ENCODE assay signal across 15 cellular contexts in genomic region chr11:119618208-119618909, GRCh38.
DNase-seq lines count a peak whose midpoint lies in the region; ATAC-seq lines count a peak whose summit lies in the region.
"Had no signal": no experiment of that assay in that cellular context is flagged by ENCODE, and none has a peak within 500 bp of the region (broad histone marks: within the 10 kb centered on the region; RNA-seq: fewer than 3 reads in every experiment).

No MANE protein-coding gene starts in this region.

- intact Hi-C loops in left ventricle myocardium superior (cut with micrococcal nuclease), result no loop called here
- intact Hi-C loops in activated CD4-positive, alpha-beta T cell treated with anti-CD3 and anti-CD28 coated beads, Interleukin-2, amount 10 ng/mL, durations not matched to agents 24 days and 14 days (cut with micrococcal nuclease), result no loop called here

- no peaks in the 10 kb centered on the region for H3K9me3 ChIP-seq in HUES48 (ENCODE audit: control insufficient read depth, insufficient read depth, low read length)
- H3K9me3 ChIP-seq: SJSA1 had no signal

- H3K36me3 Mint-ChIP-seq in activated T-helper 17 cell treated with anti-CD3 and anti-CD28 coated beads, Interleukin-2, amount 50 U/mL, for 72 hours (ENCODE audit: low read depth), result no peaks in the 10 kb centered on the region
- H3K36me3 Mint-ChIP-seq in natural killer cell treated with Interleukin-12 subunit alpha and Interleukin-12 subunit beta and Interleukin-15 and Interleukin-18, amount 100 ng/mL, for 72 hours, result no peaks in the 10 kb centered on the region
- H3K36me3 Mint-ChIP-seq in activated CD4-positive, alpha-beta T cell treated with anti-CD3 and anti-CD28 coated beads, Interleukin-2, amount 10 ng/mL, durations not matched to agents 24 days and 14 days (ENCODE audit: low read depth), result no peaks in the 10 kb centered on the region
- H3K36me3 Mint-ChIP-seq: activated naive CD4-positive, alpha-beta T cell treated with anti-CD3 and anti-CD28 coated beads, Interleukin-2, amount 10 ng/mL, durations not matched to agents 7 days and 5 days; natural killer cell had no signal

- no peak for ATAC-seq in activated T-helper 17 cell treated with anti-CD3 and anti-CD28 coated beads, Interleukin-2, amount 50 U/mL, for 72 hours (replicated peaks)
- ATAC-seq in left ventricle myocardium superior (peak; percentile 48), HG03175 (IDR thresholded peaks at IDR 0.05; ENCODE audit: unreplicated experiment) (no peak)
- no peak for ATAC-seq in natural killer cell treated with Interleukin-12 subunit alpha and Interleukin-12 subunit beta and Interleukin-15 and Interleukin-18, amount 100 ng/mL, for 72 hours
- ATAC-seq: natural killer cell had no signal

- H3K27me3 ChIP-seq in HUES48 (ENCODE audit: control insufficient read depth, insufficient read depth, low read length), result no peaks in the 10 kb centered on the region
- H3K27me3 ChIP-seq: SJSA1 had no signal

- H3K27ac Mint-ChIP-seq in activated T-helper 17 cell treated with anti-CD3 and anti-CD28 coated beads, Interleukin-2, amount 50 U/mL, for 72 hours, result peak overlapping the region; percentile 29
- H3K27ac Mint-ChIP-seq in natural killer cell treated with Interleukin-12 subunit alpha and Interleukin-12 subunit beta and Interleukin-15 and Interleukin-18, amount 100 ng/mL, for 72 hours, result no peak overlapping the region
- no peak overlapping the region for H3K27ac Mint-ChIP-seq in activated CD4-positive, alpha-beta T cell treated with anti-CD3 and anti-CD28 coated beads, Interleukin-2, amount 10 ng/mL, durations not matched to agents 24 days and 14 days
- H3K27ac Mint-ChIP-seq: activated naive CD4-positive, alpha-beta T cell treated with anti-CD3 and anti-CD28 coated beads, Interleukin-2, amount 10 ng/mL, durations not matched to agents 7 days and 5 days; natural killer cell had no signal

- H3K4me3 Mint-ChIP-seq in activated T-helper 17 cell treated with anti-CD3 and anti-CD28 coated beads, Interleukin-2, amount 50 U/mL, for 72 hours, result no peak overlapping the region
- H3K4me3 Mint-ChIP-seq in natural killer cell treated with Interleukin-12 subunit alpha and Interleukin-12 subunit beta and Interleukin-15 and Interleukin-18, amount 100 ng/mL, for 72 hours, result no peak overlapping the region
- no peak overlapping the region for H3K4me3 Mint-ChIP-seq in activated CD4-positive, alpha-beta T cell treated with anti-CD3 and anti-CD28 coated beads, Interleukin-2, amount 10 ng/mL, durations not matched to agents 24 days and 14 days
- H3K4me3 Mint-ChIP-seq: activated naive CD4-positive, alpha-beta T cell treated with anti-CD3 and anti-CD28 coated beads, Interleukin-2, amount 10 ng/mL, durations not matched to agents 7 days and 5 days; natural killer cell had no signal

- DNase-seq in left ventricle myocardium superior (peak; percentile 58), pulmonary artery endothelial cell (ENCODE audit: low read depth, low spot score) (peak; percentile 49)
- DNase-seq in natural killer cell treated with Interleukin-12 subunit alpha and Interleukin-12 subunit beta and Interleukin-15 and Interleukin-18, amount 100 ng/mL, for 72 hours (ENCODE audit: low spot score), result no peak
- DNase-seq in activated CD4-positive, alpha-beta T cell treated with anti-CD3 and anti-CD28 coated beads for 4 hours, result no peak
- no peak for DNase-seq in activated CD4-positive, alpha-beta T cell treated with anti-CD3 and anti-CD28 coated beads, Interleukin-2, amount 10 ng/mL, durations not matched to agents 24 days and 14 days
- DNase-seq: activated naive CD4-positive, alpha-beta T cell treated with anti-CD3 and anti-CD28 coated beads, Interleukin-2, amount 10 ng/mL, durations not matched to agents 7 days and 5 days; DMS153; natural killer cell; NCI-H226; stimulated activated CD4-positive, alpha-beta T cell treated with anti-CD3 and anti-CD28 coated beads, Interleukin-1b, Interleukin-23, amount 100 ng/mL, for 48 hours had no signal

- no peaks in the 10 kb centered on the region for H3K36me3 ChIP-seq in HUES48 (ENCODE audit: control insufficient read depth, insufficient read depth, low read length)
- H3K36me3 ChIP-seq: SJSA1 had no signal

- H3K4me1 Mint-ChIP-seq in activated T-helper 17 cell treated with anti-CD3 and anti-CD28 coated beads, Interleukin-2, amount 50 U/mL, for 72 hours, result peaks cover 4% of the 10 kb centered on the region
- H3K4me1 Mint-ChIP-seq in natural killer cell treated with Interleukin-12 subunit alpha and Interleukin-12 subunit beta and Interleukin-15 and Interleukin-18, amount 100 ng/mL, for 72 hours (ENCODE audit: low read depth in 2 of 2), result no peaks in the 10 kb centered on the region
- no peaks in the 10 kb centered on the region for H3K4me1 Mint-ChIP-seq in activated CD4-positive, alpha-beta T cell treated with anti-CD3 and anti-CD28 coated beads, Interleukin-2, amount 10 ng/mL, durations not matched to agents 24 days and 14 days
- H3K4me1 Mint-ChIP-seq: activated naive CD4-positive, alpha-beta T cell treated with anti-CD3 and anti-CD28 coated beads, Interleukin-2, amount 10 ng/mL, durations not matched to agents 7 days and 5 days had no signal

- no peaks in the 10 kb centered on the region for H3K9me3 Mint-ChIP-seq in activated T-helper 17 cell treated with anti-CD3 and anti-CD28 coated beads, Interleukin-2, amount 50 U/mL, for 72 hours
- H3K9me3 Mint-ChIP-seq in natural killer cell treated with Interleukin-12 subunit alpha and Interleukin-12 subunit beta and Interleukin-15 and Interleukin-18, amount 100 ng/mL, for 72 hours, result no peaks in the 10 kb centered on the region
- H3K9me3 Mint-ChIP-seq in activated CD4-positive, alpha-beta T cell treated with anti-CD3 and anti-CD28 coated beads, Interleukin-2, amount 10 ng/mL, durations not matched to agents 24 days and 14 days, result no peaks in the 10 kb centered on the region
- H3K9me3 Mint-ChIP-seq: activated naive CD4-positive, alpha-beta T cell treated with anti-CD3 and anti-CD28 coated beads, Interleukin-2, amount 10 ng/mL, durations not matched to agents 7 days and 5 days; natural killer cell had no signal

- H3K27ac ChIP-seq in HUES48 (ENCODE audit: low read depth, low read length), result peak overlapping the region; percentile 60
- H3K27ac ChIP-seq: KMS-11, SJSA1 had no signal

- H3K27me3 Mint-ChIP-seq in activated T-helper 17 cell treated with anti-CD3 and anti-CD28 coated beads, Interleukin-2, amount 50 U/mL, for 72 hours, result peaks cover 4% of the 10 kb centered on the region
- H3K27me3 Mint-ChIP-seq in natural killer cell treated with Interleukin-12 subunit alpha and Interleukin-12 subunit beta and Interleukin-15 and Interleukin-18, amount 100 ng/mL, for 72 hours, result peaks cover 9 to 10% of the 10 kb centered on the region in 2 donors
- H3K27me3 Mint-ChIP-seq in activated CD4-positive, alpha-beta T cell treated with anti-CD3 and anti-CD28 coated beads, Interleukin-2, amount 10 ng/mL, durations not matched to agents 24 days and 14 days, result peaks cover 9% of the 10 kb centered on the region

- H3K4me3 ChIP-seq in HUES48 (ENCODE audit: low read depth, low read length), result no peak overlapping the region
- H3K4me3 ChIP-seq: SJSA1 had no signal

- no peak overlapping the region for H3K9ac ChIP-seq in HUES48 (ENCODE audit: low read depth, low read length)
- H3K9ac ChIP-seq: KMS-11 had no signal

- H3K4me1 ChIP-seq in HUES48 (ENCODE audit: control insufficient read depth, insufficient read depth, low read length), result peaks cover 21% of the 10 kb centered on the region

Comparison
In these comparisons a context has a peak if more than half of its experiments do, and no peak if none do; other contexts are left out.
1. DNase-seq: peak in left ventricle myocardium superior (single experiment) and pulmonary artery endothelial cell (single experiment); none in natural killer cell treated with Interleukin-12 subunit alpha and Interleukin-12 subunit beta and Interleukin-15 and Interleukin-18, amount 100 ng/mL, for 72 hours (single experiment), activated CD4-positive, alpha-beta T cell treated with anti-CD3 and anti-CD28 coated beads for 4 hours (0 of 2) and activated CD4-positive, alpha-beta T cell treated with anti-CD3 and anti-CD28 coated beads, Interleukin-2, amount 10 ng/mL, durations not matched to agents 24 days and 14 days (single experiment).